ENCODE assay signal across 1 cellular context in genomic region chr10:44963772-44964633, GRCh38.
TF ChIP-seq lines count a peak whose summit lies in the region.

No MANE protein-coding gene starts in this region.

TF ChIP-seq in GM23338, 12 proteins besides CTCF, POLR2A, EP300 and RAD21 (continued from another document):
- TF ChIP-seq EZH2phosphoT487 (IDR thresholded peaks at IDR 0.05; ENCODE audit: unreplicated experiment) = no peak
- no peak for TF ChIP-seq JUNB (IDR thresholded peaks at IDR 0.05; ENCODE audit: unreplicated experiment)
- no peak for TF ChIP-seq POLR2AphosphoS5 (IDR thresholded peaks at IDR 0.05; ENCODE audit: low read depth)
